In genomic region chr17:63700528-63701441, GRCh38 we compare ENCODE assay signal across 8 cellular contexts. TPM values are rescaled to one million over a fixed set of nuclear protein-coding genes. Genes with fewer than 3 reads are reported as not detected.
A peak's percentile ranks its signal among the peaks of the same experiment; 100 is the strongest.
DNase-seq lines count a peak whose midpoint lies in the region; ATAC-seq and TF ChIP-seq lines count a peak whose summit lies in the region.

No MANE protein-coding gene starts in this region.

- TF ChIP-seq CTCF in brain microvascular endothelial cell (IDR thresholded peaks at IDR 0.05; ENCODE audit: low read depth, low read length, missing control alignments) (peak; percentile 15), spleen (IDR thresholded peaks at IDR 0.05 in 8 of 11, conservative IDR thresholded peaks at IDR 0.05 in 3 of 11) (peak in 6 of 11 experiments; percentile 15 to 56 (median 36))

- H3K9me3 ChIP-seq in spleen, result no peaks in the 10 kb centered on the region

- ATAC-seq in HG02970 (IDR thresholded peaks at IDR 0.05; ENCODE audit: low FRiP score, unreplicated experiment), result peak; percentile 27
- no peak for ATAC-seq in HG03139 (IDR thresholded peaks at IDR 0.05; ENCODE audit: unreplicated experiment)

- peak; percentile 86 for DNase-seq in D341Med (ENCODE audit: low spot score)
- DNase-seq in T-helper 22 cell (ENCODE audit: low read depth), result peak; percentile 54
- DNase-seq in brain microvascular endothelial cell, result peak; percentile 39
- DNase-seq in islet precursor cell, result peak; percentile 85
- peak; percentile 93 for DNase-seq in spleen
- DNase-seq in NOMO-1 (lab: John Stamatoyannopoulos, UW; ENCODE audit: unreplicated experiment in 2 of 2), result no peak

- peaks cover 10% of the 10 kb centered on the region for H3K36me3 ChIP-seq in brain microvascular endothelial cell (replicated peaks)
- H3K36me3 ChIP-seq in spleen, result peaks cover 0 to 64% (median 21%) of the 10 kb centered on the region in 6 donors

- H3K4me1 ChIP-seq in spleen, result peaks cover 48 to 93% (median 79%) of the 10 kb centered on the region in 6 donors

- in situ Hi-C loops in brain microvascular endothelial cell (cut with HindIII; ENCODE audit: low pct_ligation_motif_present, low sequenced_read_pairs), result no loop called here

- 1 to 3% (median 1%) methylated on average over 41 to 87 of the region's 87 CpGs for WGBS in spleen, 5 donors

- intact Hi-C loops in spleen (cut with DNase I; ENCODE audit: low total_unique reads), result no loop called here

- H3K4me3 ChIP-seq in brain microvascular endothelial cell (ENCODE audit: low read depth, low read length) (peak overlapping the region; percentile 55), spleen (peak overlapping the region; percentile 38 to 99 (median 90))

- no peaks in the 10 kb centered on the region for H3K27me3 ChIP-seq in brain microvascular endothelial cell (replicated peaks)
- no peaks in the 10 kb centered on the region for H3K27me3 ChIP-seq in spleen (replicated peaks in 1 of 7)

- TF ChIP-seq POLR2A in spleen (IDR thresholded peaks at IDR 0.05), result no peak

- peak overlapping the region; percentile 45 for H3K27ac ChIP-seq in brain microvascular endothelial cell
- peak overlapping the region; percentile 93 to 100 (median 98) for H3K27ac ChIP-seq in spleen

RNA-seq across cellular contexts. Expression of gene LIMD2, which starts 0.9 kb away (rescaled TPM):
- 100 to 1,000 TPM; 211 to 381 (median 249) TPM for total RNA-seq in spleen
- polyA plus RNA-seq in spleen, result 100 to 1,000 TPM; 414 to 554 (median 480) TPM

RNA-seq across cellular contexts. Expression of gene STRADA, which starts 40.8 kb away (rescaled TPM):
- total RNA-seq in spleen, result 10 to 100 TPM; 43.9 to 72.0 (median 60.7) TPM
- polyA plus RNA-seq in spleen, result 10 to 100 TPM; 20.5 to 31.3 (median 26.6) TPM

Comparison
In these comparisons a context has a peak if more than half of its experiments do, and no peak if none do; other contexts are left out.
1. DNase-seq: peak in D341Med (single experiment), T-helper 22 cell (single experiment), brain microvascular endothelial cell (single experiment), islet precursor cell (single experiment) and spleen (single experiment); none in NOMO-1 (0 of 2).